ENCODE assay signal across 1 cellular context in the genomic region with DNA sequence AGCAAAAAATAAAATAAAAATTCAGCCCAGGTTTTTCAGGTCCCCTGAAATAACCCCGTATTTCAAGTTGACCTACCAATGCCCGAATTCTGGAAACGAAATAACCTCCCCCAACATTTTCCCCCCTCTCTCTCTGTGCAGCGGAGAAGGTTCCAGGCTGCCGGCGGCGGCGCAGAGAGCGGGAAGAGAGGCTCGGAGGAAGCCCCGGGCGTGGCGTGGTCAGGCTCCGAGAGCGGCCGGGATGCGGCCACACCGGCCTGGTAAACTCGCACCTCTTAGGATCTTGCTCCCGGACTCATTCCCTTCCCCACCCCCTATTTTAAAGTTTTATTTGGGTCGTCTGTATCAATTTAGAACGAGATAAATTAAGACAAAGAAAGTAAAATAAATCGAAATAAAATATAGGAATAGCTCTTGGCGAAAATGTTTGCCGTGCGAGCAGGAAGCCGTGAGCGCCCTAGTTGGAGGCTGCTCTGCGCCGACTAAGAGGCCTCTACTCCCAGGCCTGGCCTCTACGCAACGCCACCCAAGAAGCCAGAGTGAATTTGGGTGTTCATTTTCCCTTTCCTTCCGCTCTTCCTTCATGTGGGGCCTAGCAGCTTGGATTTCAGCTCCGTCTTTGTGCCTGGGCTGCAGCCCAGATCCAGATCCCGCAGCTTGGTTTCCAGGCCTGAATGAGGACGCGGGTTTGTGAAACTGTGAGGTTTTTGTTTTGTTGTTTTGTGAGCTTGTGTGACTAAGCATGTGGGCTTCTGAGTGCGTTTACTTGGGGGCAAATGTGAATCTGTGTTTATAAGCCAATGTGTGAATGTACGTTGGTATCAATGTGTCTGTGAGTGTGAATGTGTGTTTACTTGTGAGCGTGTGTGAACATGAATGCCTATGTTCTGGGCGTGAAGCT.
TF ChIP-seq lines count a peak whose summit lies in the region.

No MANE protein-coding gene starts in this region.

TF ChIP-seq in A549, 52 proteins besides CTCF, POLR2A, EP300 and RAD21:
- TF ChIP-seq MAFK (IDR thresholded peaks at IDR 0.05; ENCODE audit: partially characterized antibody), result no peak
- no peak for TF ChIP-seq CBX2 (IDR thresholded peaks at IDR 0.05; ENCODE audit: borderline replicate concordance, low read depth)
- TF ChIP-seq, protein P1, sequence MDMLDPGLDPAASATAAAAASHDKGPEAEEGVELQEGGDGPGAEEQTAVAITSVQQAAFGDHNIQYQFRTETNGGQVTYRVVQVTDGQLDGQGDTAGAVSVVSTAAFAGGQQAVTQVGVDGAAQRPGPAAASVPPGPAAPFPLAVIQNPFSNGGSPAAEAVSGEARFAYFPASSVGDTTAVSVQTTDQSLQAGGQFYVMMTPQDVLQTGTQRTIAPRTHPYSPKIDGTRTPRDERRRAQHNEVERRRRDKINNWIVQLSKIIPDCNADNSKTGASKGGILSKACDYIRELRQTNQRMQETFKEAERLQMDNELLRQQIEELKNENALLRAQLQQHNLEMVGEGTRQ (IDR thresholded peaks at IDR 0.05), result no peak
- no peak for TF ChIP-seq CHD2 (IDR thresholded peaks at IDR 0.05; ENCODE audit: low read length, partially characterized antibody)
- TF ChIP-seq TP53 (CRISPR knock-in tag; IDR thresholded peaks at IDR 0.05), result no peak
